In the genomic region with DNA sequence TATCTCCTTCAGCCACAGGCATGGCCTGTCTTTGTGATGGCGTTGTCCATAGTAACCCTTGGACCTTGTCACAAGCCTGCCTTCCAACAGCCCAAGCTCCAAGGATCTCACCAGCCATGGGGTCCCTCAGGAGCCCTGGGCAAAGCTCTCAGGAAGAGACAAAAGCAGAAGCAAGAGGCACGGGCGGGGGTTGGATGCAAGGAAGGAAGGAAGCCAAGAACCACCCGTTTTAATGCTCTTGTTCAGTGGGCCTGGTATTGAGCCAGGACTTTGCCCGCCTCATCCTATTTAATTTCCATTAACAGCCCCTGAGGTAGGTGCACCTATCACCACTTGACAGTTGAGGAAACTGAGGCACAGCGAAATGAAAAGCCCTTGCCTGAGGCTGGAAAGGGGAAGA, we compare ENCODE assay signal across 35 cellular contexts. TPM values are rescaled to one million over a fixed set of nuclear protein-coding genes. Genes with fewer than 3 reads are reported as not detected.
"Had no signal": no experiment of that assay in that cellular context is flagged by ENCODE, and none has a peak within 500 bp of the region (broad histone marks: within the 10 kb centered on the region; RNA-seq: fewer than 3 reads in every experiment).

No MANE protein-coding gene starts in this region.

- H3K9me3 Mint-ChIP-seq: activated CD8-positive, alpha-beta T cell treated with anti-CD3 and anti-CD28 coated beads for 36 hours; activated naive CD4-positive, alpha-beta T cell treated with anti-CD3 and anti-CD28 coated beads, Interleukin-2, amount 50 U/mL, for 24 hours; activated naive CD8-positive, alpha-beta T cell treated with anti-CD3 and anti-CD28 coated beads, Interleukin-2, amount 10 ng/mL, durations not matched to agents 7 days and 5 days; activated T-cell treated with anti-CD3 and anti-CD28 coated beads, Interleukin-2, amount 50 U/mL, for 72 hours; activated T-helper 17 cell treated with anti-CD3 and anti-CD28 coated beads, Interleukin-2, amount 50 U/mL, for 72 hours; central memory CD8-positive, alpha-beta T cell had no signal

- H3K27me3 ChIP-seq: ascending aorta, cardiac muscle cell, Peyer's patch had no signal

- H3K36me3 ChIP-seq: ascending aorta, cardiac muscle cell, Peyer's patch, WERI-Rb-1 had no signal

- H3K4me3 Mint-ChIP-seq: activated CD8-positive, alpha-beta T cell treated with anti-CD3 and anti-CD28 coated beads for 36 hours; activated naive CD4-positive, alpha-beta T cell treated with anti-CD3 and anti-CD28 coated beads, Interleukin-2, amount 50 U/mL, for 24 hours; activated naive CD8-positive, alpha-beta T cell treated with anti-CD3 and anti-CD28 coated beads, Interleukin-2, amount 10 ng/mL, durations not matched to agents 7 days and 5 days; activated T-cell treated with anti-CD3 and anti-CD28 coated beads, Interleukin-2, amount 50 U/mL, for 72 hours; activated T-helper 17 cell treated with anti-CD3 and anti-CD28 coated beads, Interleukin-2, amount 50 U/mL, for 72 hours; central memory CD8-positive, alpha-beta T cell had no signal

- H3K9me3 ChIP-seq: ascending aorta, Peyer's patch had no signal

- H3K4me1 ChIP-seq: ascending aorta, Peyer's patch had no signal

- H3K4me1 Mint-ChIP-seq: activated naive CD4-positive, alpha-beta T cell treated with anti-CD3 and anti-CD28 coated beads, Interleukin-2, amount 50 U/mL, for 24 hours; activated naive CD8-positive, alpha-beta T cell treated with anti-CD3 and anti-CD28 coated beads, Interleukin-2, amount 10 ng/mL, durations not matched to agents 7 days and 5 days; activated T-helper 17 cell treated with anti-CD3 and anti-CD28 coated beads, Interleukin-2, amount 50 U/mL, for 72 hours; central memory CD8-positive, alpha-beta T cell had no signal

- DNase-seq: activated CD4-positive, alpha-beta T cell treated with anti-CD3 and anti-CD28 coated beads for 1 hour; activated CD4-positive, alpha-beta T cell treated with anti-CD3 and anti-CD28 coated beads for 48 hours; activated CD4-positive, CD25-positive, alpha-beta regulatory T cell; activated CD8-positive, alpha-beta T cell treated with anti-CD3 and anti-CD28 coated beads for 36 hours; activated effector memory CD4-positive, alpha-beta T cell treated with anti-CD3 and anti-CD28 coated beads, Interleukin-2, amount 50 U/mL, for 16 hours; activated naive CD4-positive, alpha-beta T cell treated with Interleukin-2 at 50 U/mL for 16 hours; activated naive CD8-positive, alpha-beta T cell treated with anti-CD3 and anti-CD28 coated beads, Interleukin-2, amount 10 ng/mL, durations not matched to agents 7 days and 5 days; activated T-cell treated with anti-CD3 and anti-CD28 coated beads, Interleukin-2, amount 50 U/mL, for 1 hour; activated T-cell treated with anti-CD3 and anti-CD28 coated beads, Interleukin-2, amount 50 U/mL, for 72 hours; amygdala; NCI-H1105; NCI-H1436; NCI-H1694; NCI-H1930; NCI-H2081 treated with DMSO at 0.1 percent for 48 hours; NCI-H226; NCI-H524 treated with DMSO at 0.1 percent for 48 hours; PC-3; Peyer's patch; RPMI8226; SIG-M5; SW 1271; T-helper 1 cell; WERI-Rb-1 had no signal

- H3K36me3 Mint-ChIP-seq: activated naive CD4-positive, alpha-beta T cell treated with anti-CD3 and anti-CD28 coated beads, Interleukin-2, amount 50 U/mL, for 24 hours; activated naive CD8-positive, alpha-beta T cell treated with anti-CD3 and anti-CD28 coated beads, Interleukin-2, amount 10 ng/mL, durations not matched to agents 7 days and 5 days had no signal

- H3K27me3 Mint-ChIP-seq: activated CD8-positive, alpha-beta T cell treated with anti-CD3 and anti-CD28 coated beads for 36 hours; activated naive CD4-positive, alpha-beta T cell treated with anti-CD3 and anti-CD28 coated beads, Interleukin-2, amount 50 U/mL, for 24 hours had no signal

- H3K27ac ChIP-seq: ascending aorta, cardiac muscle cell, Peyer's patch, WERI-Rb-1 had no signal

- H3K4me3 ChIP-seq: ascending aorta, cardiac muscle cell, Peyer's patch had no signal

- H3K27ac Mint-ChIP-seq: activated CD8-positive, alpha-beta T cell treated with anti-CD3 and anti-CD28 coated beads for 36 hours; activated naive CD4-positive, alpha-beta T cell treated with anti-CD3 and anti-CD28 coated beads, Interleukin-2, amount 50 U/mL, for 24 hours; activated naive CD8-positive, alpha-beta T cell treated with anti-CD3 and anti-CD28 coated beads, Interleukin-2, amount 10 ng/mL, durations not matched to agents 7 days and 5 days; activated T-cell treated with anti-CD3 and anti-CD28 coated beads, Interleukin-2, amount 50 U/mL, for 72 hours; activated T-helper 17 cell treated with anti-CD3 and anti-CD28 coated beads, Interleukin-2, amount 50 U/mL, for 72 hours had no signal

RNA-seq across cellular contexts. Expression of a gene that starts 39.3 kb away (rescaled TPM):
- total RNA-seq: activated CD8-positive, alpha-beta memory T cell treated with anti-CD3 and anti-CD28 coated beads for 36 hours; activated CD8-positive, alpha-beta T cell treated with anti-CD3 and anti-CD28 coated beads for 36 hours; activated naive CD8-positive, alpha-beta T cell treated with anti-CD3 and anti-CD28 coated beads, Interleukin-2, amount 10 ng/mL, durations not matched to agents 7 days and 5 days; activated T-cell treated with anti-CD3 and anti-CD28 coated beads, Interleukin-2, amount 50 U/mL, for 72 hours; activated T-helper 17 cell treated with anti-CD3 and anti-CD28 coated beads, Interleukin-2, amount 50 U/mL, for 72 hours; cardiac muscle cell; chondrocyte; MCF 10A; NCI-H460; PC-3; SK-MEL-5; T-helper 2 cell treated with Interferon-gamma antibody and Interleukin-4, amounts not matched to agents 100 ng/mL and 5 ng/mL, for 36 hours had no signal
